Comparison of ENCODE assay signal across 26 cellular contexts in the genomic region with DNA sequence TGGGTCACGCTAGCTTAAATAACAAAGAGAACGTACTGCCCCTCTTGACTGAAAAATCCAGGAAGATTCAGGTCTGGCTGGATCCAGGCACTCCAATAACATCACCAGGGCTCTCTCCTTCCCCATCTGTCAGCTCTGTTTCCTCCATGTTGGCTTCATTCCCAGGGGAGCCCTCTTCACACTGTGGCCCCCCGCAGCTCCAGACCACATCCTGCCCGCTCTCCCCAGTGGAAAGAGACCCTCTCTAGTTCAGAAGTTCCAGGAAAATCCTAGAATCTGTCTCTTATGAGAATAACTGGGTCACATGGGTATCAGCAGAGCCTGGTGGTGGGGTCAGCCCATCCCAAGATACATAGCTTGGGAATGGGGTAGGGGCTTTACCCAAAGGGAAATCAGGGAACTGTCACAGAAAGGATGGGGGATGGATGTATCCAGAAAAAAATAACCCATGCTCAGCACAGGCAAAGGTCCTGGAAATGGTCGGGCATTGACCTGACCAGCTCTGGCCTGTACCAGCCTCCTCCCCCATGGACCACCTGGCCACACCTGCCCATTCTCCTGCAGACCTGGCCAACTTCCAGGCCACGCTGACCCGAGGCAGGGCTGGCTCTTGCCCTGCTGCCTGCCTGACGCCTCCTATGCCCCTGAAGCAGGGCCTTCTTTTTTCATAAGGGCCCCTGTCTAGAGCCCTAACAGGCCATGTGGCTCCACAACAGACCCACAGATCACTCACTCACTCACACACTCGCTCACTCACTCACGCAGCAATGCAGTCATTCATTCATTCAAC.
"Had no signal": no experiment of that assay in that cellular context is flagged by ENCODE, and none has a peak within 500 bp of the region (broad histone marks: within the 10 kb centered on the region; RNA-seq: fewer than 3 reads in every experiment).

No MANE protein-coding gene starts in this region.

- H3K27me3 Mint-ChIP-seq: activated CD4-positive, alpha-beta memory T cell treated with anti-CD3 and anti-CD28 coated beads, Interleukin-2, amount 10 ng/mL, durations not matched to agents 7 days and 5 days; activated CD4-positive, alpha-beta T cell treated with anti-CD3 and anti-CD28 coated beads, Interleukin-2, amount 10 ng/mL, durations not matched to agents 7 days and 5 days had no signal

- H3K36me3 Mint-ChIP-seq: activated naive CD4-positive, alpha-beta T cell treated with anti-CD3 and anti-CD28 coated beads, Interleukin-2, amount 50 U/mL, for 72 hours had no signal

- H3K36me3 ChIP-seq: colonic mucosa, gastrocnemius medialis, pancreas, uterus had no signal

- H3K4me3 ChIP-seq: colonic mucosa, gastrocnemius medialis, pancreas, psoas muscle, uterus had no signal

- H3K27ac ChIP-seq: colonic mucosa, gastrocnemius medialis, pancreas, psoas muscle, uterus had no signal

- H3K27ac Mint-ChIP-seq: activated CD4-positive, alpha-beta memory T cell treated with anti-CD3 and anti-CD28 coated beads, Interleukin-2, amount 10 ng/mL, durations not matched to agents 7 days and 5 days; activated CD4-positive, alpha-beta T cell treated with anti-CD3 and anti-CD28 coated beads, Interleukin-2, amount 10 ng/mL, durations not matched to agents 7 days and 5 days; activated naive CD4-positive, alpha-beta T cell treated with anti-CD3 and anti-CD28 coated beads, Interleukin-2, amount 50 U/mL, for 72 hours; activated T-helper 17 cell treated with anti-CD3 and anti-CD28 coated beads, Interleukin-2, amount 50 U/mL, for 72 hours; stimulated activated naive CD8-positive, alpha-beta T cell treated with anti-CD3 and anti-CD28 coated beads, Interleukin-15, Interleukin-2, amounts not matched to agents 100 ng/mL and 50 ng/mL, for 24 hours; T-helper 17 cell; type B pancreatic cell had no signal

- H3K4me3 Mint-ChIP-seq: activated CD4-positive, alpha-beta memory T cell treated with anti-CD3 and anti-CD28 coated beads, Interleukin-2, amount 10 ng/mL, durations not matched to agents 7 days and 5 days; activated CD4-positive, alpha-beta T cell treated with anti-CD3 and anti-CD28 coated beads, Interleukin-2, amount 10 ng/mL, durations not matched to agents 7 days and 5 days; activated T-cell treated with anti-CD3 and anti-CD28 coated beads, Interleukin-2, amount 50 U/mL, for 4 hours; activated T-helper 17 cell treated with anti-CD3 and anti-CD28 coated beads, Interleukin-2, amount 50 U/mL, for 72 hours; naive B cell; nephron progenitor cell; stimulated activated naive CD8-positive, alpha-beta T cell treated with anti-CD3 and anti-CD28 coated beads, Interleukin-15, Interleukin-2, amounts not matched to agents 100 ng/mL and 50 ng/mL, for 24 hours; T-helper 17 cell; type B pancreatic cell had no signal

- H3K4me1 ChIP-seq: colonic mucosa, pancreas, psoas muscle, uterus had no signal

- H3K9me3 Mint-ChIP-seq: activated CD4-positive, alpha-beta T cell treated with anti-CD3 and anti-CD28 coated beads, Interleukin-2, amount 10 ng/mL, durations not matched to agents 7 days and 5 days; activated T-cell treated with anti-CD3 and anti-CD28 coated beads, Interleukin-2, amount 50 U/mL, for 4 hours; stimulated activated naive CD8-positive, alpha-beta T cell treated with anti-CD3 and anti-CD28 coated beads, Interleukin-15, Interleukin-2, amounts not matched to agents 100 ng/mL and 50 ng/mL, for 24 hours; type B pancreatic cell had no signal

- ATAC-seq: activated naive CD4-positive, alpha-beta T cell treated with anti-CD3 and anti-CD28 coated beads, Interleukin-2, amount 50 U/mL, for 72 hours; activated T-cell treated with anti-CD3 and anti-CD28 coated beads, Interleukin-2, amount 50 U/mL, for 4 hours; activated T-helper 17 cell treated with anti-CD3 and anti-CD28 coated beads, Interleukin-2, amount 50 U/mL, for 72 hours; gastrocnemius medialis; left ventricle myocardium superior; pancreas; psoas muscle; T-helper 17 cell had no signal

- FAIRE-seq: bronchial epithelial cell, endometrium, islet of Langerhans, pancreas had no signal

- H3K9me3 ChIP-seq: colonic mucosa, gastrocnemius medialis, pancreas, psoas muscle, uterus had no signal

- DNase-seq: activated CD4-positive, alpha-beta memory T cell treated with anti-CD3 and anti-CD28 coated beads, Interleukin-2, amount 10 ng/mL, durations not matched to agents 7 days and 5 days; activated CD4-positive, alpha-beta T cell treated with anti-CD3 and anti-CD28 coated beads for 1 hour; activated CD4-positive, alpha-beta T cell treated with anti-CD3 and anti-CD28 coated beads, Interleukin-2, amount 10 ng/mL, durations not matched to agents 7 days and 5 days; activated naive CD4-positive, alpha-beta T cell; activated T-cell treated with anti-CD3 and anti-CD28 coated beads, Interleukin-2, amount 50 U/mL, for 4 hours; colonic mucosa; effector CD8-positive, alpha-beta T cell; gastrocnemius medialis; glutamatergic neuron; left ventricle myocardium superior; naive B cell; nephron progenitor cell; nucleus accumbens; psoas muscle; stimulated activated CD4-positive, alpha-beta T cell treated with anti-CD3 and anti-CD28 coated beads, Interleukin-12 subunit alpha, Interleukin-12 subunit beta, amount 100 ng/mL, for 4 hours; stimulated activated CD4-positive, alpha-beta T cell treated with anti-CD3 and anti-CD28 coated beads, Interleukin-4, amount 100 ng/mL, for 1 hour; T-helper 17 cell; uterus had no signal

- H3K4me1 Mint-ChIP-seq: activated CD4-positive, alpha-beta memory T cell treated with anti-CD3 and anti-CD28 coated beads, Interleukin-2, amount 10 ng/mL, durations not matched to agents 7 days and 5 days; activated CD4-positive, alpha-beta T cell treated with anti-CD3 and anti-CD28 coated beads, Interleukin-2, amount 10 ng/mL, durations not matched to agents 7 days and 5 days; T-helper 17 cell had no signal
